ENCODE assay signal across 25 cellular contexts in genomic region chr1:19981507-19982312, GRCh38. TPM values are rescaled to one million over a fixed set of nuclear protein-coding genes. Genes with fewer than 3 reads are reported as not detected.
DNase-seq lines count a peak whose midpoint lies in the region; ATAC-seq and TF ChIP-seq lines count a peak whose summit lies in the region.
"Had no signal": no experiment of that assay in that cellular context is flagged by ENCODE, and none has a peak within 500 bp of the region (broad histone marks: within the 10 kb centered on the region; RNA-seq: fewer than 3 reads in every experiment).

No MANE protein-coding gene starts in this region.

- H3K4me1 Mint-ChIP-seq in Caco-2 (ENCODE audit: low read depth, unreplicated experiment), result peaks cover 33% of the 10 kb centered on the region
- peaks cover 37% of the 10 kb centered on the region for H3K4me1 Mint-ChIP-seq in WTC11
- H3K4me1 Mint-ChIP-seq in CD14-positive monocyte, result no peaks in the 10 kb centered on the region
- H3K4me1 Mint-ChIP-seq: activated naive CD4-positive, alpha-beta T cell treated with anti-CD3 and anti-CD28 coated beads, Interleukin-2, amount 50 U/mL, for 24 hours; CD4-positive, CD25-positive, alpha-beta regulatory T cell; immature natural killer cell had no signal

- H2AFZ ChIP-seq in parathyroid adenoma, result peak overlapping the region; percentile 53

- peak; percentile 39 to 55 for DNase-seq in Caco-2
- DNase-seq in WTC11 (ENCODE audit: low spot score), result no peak
- DNase-seq in right cardiac atrium, result peak in 2 of 3 donors; percentile 66 to 76
- no peak for DNase-seq in pons (ENCODE audit: low spot score)
- DNase-seq in NCI-H2171 (lab: John Stamatoyannopoulos, UW), result no peak
- no peak for DNase-seq in HEK293T (ENCODE audit: extremely low spot score)
- DNase-seq in CD14-positive monocyte (ENCODE audit: low spot score), result no peak
- DNase-seq: ACHN; activated CD4-positive, CD25-positive, alpha-beta regulatory T cell; activated CD8-positive, alpha-beta T cell treated with anti-CD3 and anti-CD28 coated beads, Interleukin-2, amount 10 ng/mL, durations not matched to agents 7 days and 5 days; activated T-cell treated with anti-CD3 and anti-CD28 coated beads, Interleukin-2, amount 50 U/mL, for 4 hours; CD4-positive, CD25-positive, alpha-beta regulatory T cell; DMS53; immature natural killer cell; Karpas-422; NCI-H1105; NCI-H526 treated with DMSO at 0.1 percent for 48 hours; SHP77 treated with DMSO at 0.1 percent for 48 hours; stimulated activated CD4-positive, alpha-beta T cell treated with anti-CD3 and anti-CD28 coated beads, Interleukin-12 subunit alpha, Interleukin-12 subunit beta, amount 100 ng/mL, for 4 hours; T-cell had no signal

- H3K27ac ChIP-seq in right cardiac atrium (ENCODE audit: low read length) (peak overlapping the region; percentile 51), parathyroid adenoma (peak overlapping the region; percentile 65)

- intact Hi-C loops in Caco-2 (cut with micrococcal nuclease; ENCODE audit: unreplicated experiment) (loop anchor here (1.0 kb wide), 1 partner anchor 35 kb away; no protein-coding TSS in a partner anchor), right cardiac atrium (cut with DNase I) (no loop called here), CD14-positive monocyte (cut with micrococcal nuclease) (no loop called here)

- H3K9me3 ChIP-seq in Caco-2, result no peaks in the 10 kb centered on the region
- H3K9me3 ChIP-seq in right cardiac atrium (ENCODE audit: control insufficient read depth, low read length), result no peaks in the 10 kb centered on the region
- no peaks in the 10 kb centered on the region for H3K9me3 ChIP-seq in parathyroid adenoma (ENCODE audit: control insufficient read depth, low read length)

- no peaks in the 10 kb centered on the region for H3K27me3 ChIP-seq in Caco-2 (replicated peaks; ENCODE audit: control insufficient read depth, insufficient read depth, low read length)
- H3K27me3 ChIP-seq in right cardiac atrium (ENCODE audit: control insufficient read depth, insufficient read depth), result no peaks in the 10 kb centered on the region
- H3K27me3 ChIP-seq in parathyroid adenoma (ENCODE audit: control insufficient read depth, insufficient read depth, low read length), result no peaks in the 10 kb centered on the region

- H3K36me3 Mint-ChIP-seq in Caco-2 (ENCODE audit: insufficient read depth, unreplicated experiment) (no peaks in the 10 kb centered on the region), WTC11 (peaks cover 20% of the 10 kb centered on the region), CD14-positive monocyte (no peaks in the 10 kb centered on the region)
- H3K36me3 Mint-ChIP-seq: activated naive CD4-positive, alpha-beta T cell treated with anti-CD3 and anti-CD28 coated beads, Interleukin-2, amount 50 U/mL, for 24 hours; CD4-positive, CD25-positive, alpha-beta regulatory T cell; immature natural killer cell; natural killer cell treated with Interleukin-12 subunit alpha and Interleukin-12 subunit beta and Interleukin-15 and Interleukin-18, amount 100 ng/mL, for 72 hours; T-cell had no signal

- H3K9me3 Mint-ChIP-seq in Caco-2 (ENCODE audit: unreplicated experiment) (no peaks in the 10 kb centered on the region), WTC11 (peaks cover 19% of the 10 kb centered on the region), CD14-positive monocyte (peaks cover 0 to 8% (median 2%) of the 10 kb centered on the region in 7 donors)
- H3K9me3 Mint-ChIP-seq: activated naive CD4-positive, alpha-beta T cell treated with anti-CD3 and anti-CD28 coated beads, Interleukin-2, amount 50 U/mL, for 24 hours; activated T-cell treated with anti-CD3 and anti-CD28 coated beads, Interleukin-2, amount 50 U/mL, for 4 hours; immature natural killer cell; natural killer cell treated with Interleukin-12 subunit alpha and Interleukin-12 subunit beta and Interleukin-15 and Interleukin-18, amount 100 ng/mL, for 72 hours; T-cell had no signal

- H3K36me3 ChIP-seq in Caco-2 (ENCODE audit: control insufficient read depth, insufficient read depth, low read length) (no peaks in the 10 kb centered on the region), parathyroid adenoma (ENCODE audit: control insufficient read depth, insufficient read depth, low read length) (no peaks in the 10 kb centered on the region)

- TSS peak; percentile 82 for BruUV-seq in Caco-2 (replicated peaks; lab: Mats Ljungman, UMichigan)

- H3K79me2 ChIP-seq in parathyroid adenoma, result no peaks in the 10 kb centered on the region

- POLR2A ChIA-PET in Caco-2 (lab: Charles Lee), result interaction anchor here (0.6 kb wide), 1 partner anchor 64 kb away, joined by 3 read pairs; no protein-coding TSS in a partner anchor
- POLR2A ChIA-PET in WTC11 (lab: Charles Lee), result no interaction called here
- POLR2A ChIA-PET in HEK293T (lab: Yijun Ruan, JAX), result no interaction called here

- ATAC-seq in WTC11 (no peak), right cardiac atrium (peak; percentile 78 to 83)
- ATAC-seq: activated CD8-positive, alpha-beta T cell treated with anti-CD3 and anti-CD28 coated beads, Interleukin-2, amount 10 ng/mL, durations not matched to agents 7 days and 5 days; activated T-cell treated with anti-CD3 and anti-CD28 coated beads, Interleukin-2, amount 50 U/mL, for 4 hours; natural killer cell treated with Interleukin-12 subunit alpha and Interleukin-12 subunit beta and Interleukin-15 and Interleukin-18, amount 100 ng/mL, for 72 hours; T-cell had no signal

- no peak overlapping the region for H3K9ac ChIP-seq in parathyroid adenoma

- CTCF ChIA-PET in Caco-2 (lab: Charles Lee), result interaction anchor here (1.0 kb wide), 1 partner anchor 35 kb away, joined by 3 read pairs; no protein-coding TSS in a partner anchor
- CTCF ChIA-PET in WTC11 (lab: Charles Lee), result interaction anchor here (1.0 to 1.2 kb wide), 2 partner anchors 119 to 184 kb away, joined by 3 read pairs; no protein-coding TSS in a partner anchor
- CTCF ChIA-PET in HEK293T (lab: Yijun Ruan, JAX), result no interaction called here

- H3K27ac Mint-ChIP-seq in Caco-2 (ENCODE audit: unreplicated experiment), result peak overlapping the region; percentile 65
- peak overlapping the region; percentile 14 for H3K27ac Mint-ChIP-seq in WTC11
- H3K27ac Mint-ChIP-seq in CD14-positive monocyte, result no peak overlapping the region
- H3K27ac Mint-ChIP-seq: activated CD8-positive, alpha-beta T cell treated with anti-CD3 and anti-CD28 coated beads, Interleukin-2, amount 10 ng/mL, durations not matched to agents 7 days and 5 days; activated naive CD4-positive, alpha-beta T cell treated with anti-CD3 and anti-CD28 coated beads, Interleukin-2, amount 50 U/mL, for 24 hours; CD4-positive, CD25-positive, alpha-beta regulatory T cell; immature natural killer cell; natural killer cell treated with Interleukin-12 subunit alpha and Interleukin-12 subunit beta and Interleukin-15 and Interleukin-18, amount 100 ng/mL, for 72 hours; T-cell had no signal

- H3K4me2 ChIP-seq in parathyroid adenoma (ENCODE audit: low read length), result peak overlapping the region; percentile 39

- no peaks in the 10 kb centered on the region for H3K27me3 Mint-ChIP-seq in Caco-2 (ENCODE audit: insufficient read depth, unreplicated experiment)
- peaks cover 4% of the 10 kb centered on the region for H3K27me3 Mint-ChIP-seq in WTC11 (ENCODE audit: low read depth)
- H3K27me3 Mint-ChIP-seq in CD14-positive monocyte (ENCODE audit: low read depth in 3 of 3), result peaks cover 13 to 21% (median 16%) of the 10 kb centered on the region in 3 donors

- 40% methylated on average over 12 of the region's 12 CpGs for WGBS in right cardiac atrium

- H3K4me3 Mint-ChIP-seq in Caco-2 (ENCODE audit: unreplicated experiment), result peak overlapping the region; percentile 59
- no peak overlapping the region for H3K4me3 Mint-ChIP-seq in WTC11
- H3K4me3 Mint-ChIP-seq in CD14-positive monocyte, result no peak overlapping the region
- H3K4me3 Mint-ChIP-seq: activated CD8-positive, alpha-beta T cell treated with anti-CD3 and anti-CD28 coated beads, Interleukin-2, amount 10 ng/mL, durations not matched to agents 7 days and 5 days; activated naive CD4-positive, alpha-beta T cell treated with anti-CD3 and anti-CD28 coated beads, Interleukin-2, amount 50 U/mL, for 24 hours; activated T-cell treated with anti-CD3 and anti-CD28 coated beads, Interleukin-2, amount 50 U/mL, for 4 hours; CD4-positive, CD25-positive, alpha-beta regulatory T cell; immature natural killer cell; natural killer cell treated with Interleukin-12 subunit alpha and Interleukin-12 subunit beta and Interleukin-15 and Interleukin-18, amount 100 ng/mL, for 72 hours; T-cell had no signal

- TF ChIP-seq CTCF in Caco-2 (IDR thresholded peaks at IDR 0.05; ENCODE audit: insufficient read depth in 1 of 2, low read depth in 1 of 2, low read length in 1 of 2, severe bottlenecking in 1 of 2, unreplicated experiment in 1 of 2) (no peak), WTC11 (IDR thresholded peaks at IDR 0.05) (no peak), parathyroid adenoma (IDR thresholded peaks at IDR 0.05) (no peak), CD14-positive monocyte (IDR thresholded peaks at IDR 0.05) (no peak)

- H3K4me1 ChIP-seq in Caco-2, result peaks cover 29% of the 10 kb centered on the region
- peaks cover 1% of the 10 kb centered on the region for H3K4me1 ChIP-seq in right cardiac atrium (ENCODE audit: control insufficient read depth, insufficient read depth, low read length)
- H3K4me1 ChIP-seq in parathyroid adenoma, result peaks cover 4% of the 10 kb centered on the region

- no peak overlapping the region for H3K4me3 ChIP-seq in Caco-2 (ENCODE audit: low read depth, low read length)
- H3K4me3 ChIP-seq in right cardiac atrium (ENCODE audit: low read length), result no peak overlapping the region
- peak overlapping the region; percentile 44 for H3K4me3 ChIP-seq in parathyroid adenoma (ENCODE audit: low read depth, low read length)
- H3K4me3 ChIP-seq: lung had no signal

TF ChIP-seq in WTC11, 78 proteins besides CTCF, POLR2A, EP300 and RAD21 (continues in another document):
- TF ChIP-seq ZNF423 (CRISPR knock-in tag; IDR thresholded peaks at IDR 0.05) (no peak), ZNF671 (CRISPR knock-in tag; IDR thresholded peaks at IDR 0.05) (no peak), NFYB (CRISPR knock-in tag; conservative IDR thresholded peaks at IDR 0.05; ENCODE audit: low read depth) (no peak), TEAD1 (CRISPR knock-in tag; IDR thresholded peaks at IDR 0.05) (no peak), GTF2I (CRISPR knock-in tag; conservative IDR thresholded peaks at IDR 0.05) (no peak)

TF ChIP-seq in HEK293T, 16 proteins besides CTCF, POLR2A, EP300 and RAD21 (continues in another document):
- TF ChIP-seq SP1 (IDR thresholded peaks at IDR 0.05) (no peak), FOXK2 (IDR thresholded peaks at IDR 0.05) (no peak), SUZ12 (IDR thresholded peaks at IDR 0.05) (no peak), CTBP1 (IDR thresholded peaks at IDR 0.05; ENCODE audit: borderline replicate concordance) (no peak), FOXA1 (IDR thresholded peaks at IDR 0.05) (no peak)

RNA-seq across cellular contexts. Expression of gene PLA2G2A, which starts 2.3 kb away (rescaled TPM):
- total RNA-seq in Caco-2 (2022) (9.2 and 13.0 TPM in 2 replicates), WTC11 (2021) (1.2 to 2.6 TPM (median 1.9 TPM) in 3 replicates), right cardiac atrium (100 to 1,000 TPM; 134 to 996 (median 625) TPM)
- polyA plus RNA-seq in right cardiac atrium (1,085 TPM), CD14-positive monocyte (not detected)
- total RNA-seq: activated CD8-positive, alpha-beta T cell treated with anti-CD3 and anti-CD28 coated beads, Interleukin-2, amount 10 ng/mL, durations not matched to agents 7 days and 5 days; CD4-positive, CD25-positive, alpha-beta regulatory T cell; natural killer cell treated with Interleukin-12 subunit alpha and Interleukin-12 subunit beta and Interleukin-15 and Interleukin-18, amount 100 ng/mL, for 72 hours; pulmonary artery endothelial cell; T-cell had no signal
- polyA plus RNA-seq: CD4-positive, CD25-positive, alpha-beta regulatory T cell; immature natural killer cell had no signal

RNA-seq across cellular contexts. Expression of gene PLA2G2E, which starts 58.3 kb away (rescaled TPM):
- total RNA-seq in Caco-2 (2022) (0.41 TPM in 1 of 2 replicates, not detected in the other), WTC11 (2021) (not detected in 3 replicates), right cardiac atrium (not detected)
- polyA plus RNA-seq in right cardiac atrium (not detected), CD14-positive monocyte (not detected)
- total RNA-seq: activated CD8-positive, alpha-beta T cell treated with anti-CD3 and anti-CD28 coated beads, Interleukin-2, amount 10 ng/mL, durations not matched to agents 7 days and 5 days; activated T-cell treated with anti-CD3 and anti-CD28 coated beads, Interleukin-2, amount 50 U/mL, for 4 hours; CD4-positive, CD25-positive, alpha-beta regulatory T cell; lung; natural killer cell treated with Interleukin-12 subunit alpha and Interleukin-12 subunit beta and Interleukin-15 and Interleukin-18, amount 100 ng/mL, for 72 hours; pulmonary artery endothelial cell; T-cell had no signal
- polyA plus RNA-seq: CD4-positive, CD25-positive, alpha-beta regulatory T cell; immature natural killer cell; lung had no signal

Comparison
In these comparisons a context has a peak if more than half of its experiments do, and no peak if none do; other contexts are left out.
1. DNase-seq: peak in Caco-2 (2 of 2) and right cardiac atrium (2 of 3); none in WTC11 (single experiment), pons (single experiment), NCI-H2171 (single experiment), HEK293T (single experiment) and CD14-positive monocyte (single experiment).
2. H3K27ac Mint-ChIP-seq: peak in Caco-2 (single experiment) and WTC11 (single experiment); none in CD14-positive monocyte (0 of 7).